In genomic region chr7:50397320-50397970, GRCh38 we compare ENCODE assay signal across 10 cellular contexts. TPM values are rescaled to one million over a fixed set of nuclear protein-coding genes. Genes with fewer than 3 reads are reported as not detected.
DNase-seq lines count a peak whose midpoint lies in the region; ATAC-seq and TF ChIP-seq lines count a peak whose summit lies in the region.
"Had no signal": no experiment of that assay in that cellular context is flagged by ENCODE, and none has a peak within 500 bp of the region (broad histone marks: within the 10 kb centered on the region; RNA-seq: fewer than 3 reads in every experiment).

No MANE protein-coding gene starts in this region.

- H3K4me1 ChIP-seq in KMS-11 (ENCODE audit: low read depth, poor library complexity, severe bottlenecking) (peaks cover 68% of the 10 kb centered on the region), trophoblast cell (ENCODE audit: control insufficient read depth in 1 of 2, insufficient read depth in 2 of 2, low read length in 2 of 2) (no peaks in the 10 kb centered on the region)

- H2BK5ac ChIP-seq in trophoblast cell (ENCODE audit: low read depth, low read length, poor library complexity), result no peak overlapping the region

- H3K27me3 ChIP-seq in KMS-11 (ENCODE audit: insufficient read depth, low read depth), result no peaks in the 10 kb centered on the region
- no peaks in the 10 kb centered on the region for H3K27me3 ChIP-seq in trophoblast cell (ENCODE audit: insufficient read depth, low read length)

- H2BK120ac ChIP-seq in trophoblast cell (ENCODE audit: insufficient read depth, low read length, poor library complexity), result no peak overlapping the region

- H3K14ac ChIP-seq in trophoblast cell (ENCODE audit: low read length), result no peak overlapping the region

- H2BK12ac ChIP-seq in trophoblast cell (ENCODE audit: low read length), result no peak overlapping the region

- H3K4me2 ChIP-seq in KMS-11 (peak overlapping the region; percentile 66), trophoblast cell (ENCODE audit: low read length) (no peak overlapping the region)

- peak overlapping the region; percentile 99 for H3K27ac Mint-ChIP-seq in activated naive CD4-positive, alpha-beta T cell treated with anti-CD3 and anti-CD28 coated beads, Interleukin-2, amount 50 U/mL, for 24 hours
- peak overlapping the region; percentile 55 to 97 for H3K27ac Mint-ChIP-seq in stimulated activated naive CD8-positive, alpha-beta T cell treated with anti-CD3 and anti-CD28 coated beads, Interleukin-15, amount 100 ng/mL, for 72 hours

- H3K9ac ChIP-seq in KMS-11 (peak overlapping the region; percentile 48; the same call in 1 of the 2 replicates), trophoblast cell (ENCODE audit: low read length) (no peak overlapping the region)

- H3K9me3 ChIP-seq in trophoblast cell (ENCODE audit: insufficient read depth, low read depth, low read length), result no peaks in the 10 kb centered on the region

- intact Hi-C loops in Right ventricle myocardium superior (cut with DNase I), result no loop called here

- no peaks in the 10 kb centered on the region for H4K20me1 ChIP-seq in KMS-11 (ENCODE audit: insufficient read depth)

- H3K4me3 Mint-ChIP-seq in activated naive CD4-positive, alpha-beta T cell treated with anti-CD3 and anti-CD28 coated beads, Interleukin-2, amount 50 U/mL, for 24 hours, result peak overlapping the region; percentile 81
- peak overlapping the region; percentile 27 to 37 for H3K4me3 Mint-ChIP-seq in stimulated activated naive CD8-positive, alpha-beta T cell treated with anti-CD3 and anti-CD28 coated beads, Interleukin-15, amount 100 ng/mL, for 72 hours

- H3K9me3 Mint-ChIP-seq in activated naive CD4-positive, alpha-beta T cell treated with anti-CD3 and anti-CD28 coated beads, Interleukin-2, amount 50 U/mL, for 24 hours, result peaks cover 6% of the 10 kb centered on the region
- H3K9me3 Mint-ChIP-seq in stimulated activated naive CD8-positive, alpha-beta T cell treated with anti-CD3 and anti-CD28 coated beads, Interleukin-15, amount 100 ng/mL, for 72 hours, result no peaks in the 10 kb centered on the region

- no peak overlapping the region for H3K4ac ChIP-seq in trophoblast cell (ENCODE audit: low read depth, low read length)

- H3K79me2 ChIP-seq in KMS-11 (ENCODE audit: insufficient read depth, low read depth) (peaks cover 10% of the 10 kb centered on the region; the same call in 1 of the 2 replicates), trophoblast cell (ENCODE audit: control insufficient read depth, insufficient read depth, low read length, poor library complexity) (no peaks in the 10 kb centered on the region)

- no peak overlapping the region for H4K91ac ChIP-seq in trophoblast cell (ENCODE audit: low read depth, low read length)

- H3K23ac ChIP-seq in trophoblast cell (ENCODE audit: low read length), result no peak overlapping the region

- no peak overlapping the region for H3K18ac ChIP-seq in trophoblast cell (ENCODE audit: low read length)

- TF ChIP-seq CTCF in KMS-11 (conservative IDR thresholded peaks at IDR 0.05; ENCODE audit: low read depth, low read length), result no peak

- H3K4me3 ChIP-seq in KMS-11 (IDR thresholded peaks at IDR 0.05; ENCODE audit: insufficient read depth, low read depth, low read length), result no peak overlapping the region
- H3K4me3 ChIP-seq in trophoblast cell (ENCODE audit: low read depth, low read length), result no peak overlapping the region

- no peaks in the 10 kb centered on the region; the same call in 1 of the 2 replicates for H3K36me3 ChIP-seq in KMS-11 (ENCODE audit: insufficient read depth)
- H3K36me3 ChIP-seq in trophoblast cell (ENCODE audit: control insufficient read depth in 1 of 2, insufficient read depth in 2 of 2, low read length in 2 of 2), result no peaks in the 10 kb centered on the region

- peaks cover 71% of the 10 kb centered on the region for H3K4me1 Mint-ChIP-seq in activated naive CD4-positive, alpha-beta T cell treated with anti-CD3 and anti-CD28 coated beads, Interleukin-2, amount 50 U/mL, for 24 hours
- H3K4me1 Mint-ChIP-seq in stimulated activated naive CD8-positive, alpha-beta T cell treated with anti-CD3 and anti-CD28 coated beads, Interleukin-15, amount 100 ng/mL, for 72 hours, result peaks cover 86% of the 10 kb centered on the region

- no peak overlapping the region for H4K12ac ChIP-seq in trophoblast cell (ENCODE audit: low read depth, low read length)

- H2AFZ ChIP-seq in KMS-11 (ENCODE audit: low read depth) (no peak overlapping the region), trophoblast cell (ENCODE audit: insufficient read depth, low read length, poor library complexity) (no peak overlapping the region)

- H2AK5ac ChIP-seq in trophoblast cell (ENCODE audit: low read length), result no peak overlapping the region

- DNase-seq in activated naive CD4-positive, alpha-beta T cell treated with Interleukin-2 at 50 U/mL for 16 hours, result no peak
- peak in 1 of 2 donors; percentile 59 for DNase-seq in stimulated activated naive CD8-positive, alpha-beta T cell treated with anti-CD3 and anti-CD28 coated beads, Interleukin-15, amount 100 ng/mL, for 72 hours
- DNase-seq in trophoblast cell (no peak), Right ventricle myocardium superior (no peak), GM03348 (ENCODE audit: low spot score) (no peak)
- DNase-seq: KBM-7 had no signal

- no peaks in the 10 kb centered on the region for H3K79me1 ChIP-seq in trophoblast cell (ENCODE audit: low read length)

- H4K8ac ChIP-seq in trophoblast cell (ENCODE audit: low read depth, low read length), result no peak overlapping the region

- peak; percentile 60 for ATAC-seq in HG02588 (IDR thresholded peaks at IDR 0.05; ENCODE audit: unreplicated experiment)
- peak; percentile 64 for ATAC-seq in stimulated activated naive CD8-positive, alpha-beta T cell treated with anti-CD3 and anti-CD28 coated beads, Interleukin-15, amount 100 ng/mL, for 72 hours
- ATAC-seq in Right ventricle myocardium superior (ENCODE audit: poor library complexity), result no peak
- ATAC-seq: Panc1 had no signal

- H3K27ac ChIP-seq in KMS-11, result peak overlapping the region; percentile 96
- no peak overlapping the region for H3K27ac ChIP-seq in trophoblast cell (ENCODE audit: low read depth, low read length)

- no CpG with 5 or more reads among the region's 2 CpGs for whole genome bisulfite sequencing in trophoblast cell (ENCODE audit: extremely low coverage, insufficient coverage, insufficient read length)

- no peaks in the 10 kb centered on the region for H3K27me3 Mint-ChIP-seq in activated naive CD4-positive, alpha-beta T cell treated with anti-CD3 and anti-CD28 coated beads, Interleukin-2, amount 50 U/mL, for 24 hours
- no peaks in the 10 kb centered on the region for H3K27me3 Mint-ChIP-seq in stimulated activated naive CD8-positive, alpha-beta T cell treated with anti-CD3 and anti-CD28 coated beads, Interleukin-15, amount 100 ng/mL, for 72 hours

- peaks cover 45% of the 10 kb centered on the region for H3K36me3 Mint-ChIP-seq in activated naive CD4-positive, alpha-beta T cell treated with anti-CD3 and anti-CD28 coated beads, Interleukin-2, amount 50 U/mL, for 24 hours

RNA-seq across cellular contexts. Expression of gene FIGNL1, which starts 52.7 kb away (rescaled TPM):
- 9.0 and 9.2 TPM in 2 replicates for polyA plus RNA-seq in trophoblast cell (2013)
- total RNA-seq in Right ventricle myocardium superior, result 3.4 TPM
